Comparison of ENCODE assay signal across 12 cellular contexts in the genomic region with DNA sequence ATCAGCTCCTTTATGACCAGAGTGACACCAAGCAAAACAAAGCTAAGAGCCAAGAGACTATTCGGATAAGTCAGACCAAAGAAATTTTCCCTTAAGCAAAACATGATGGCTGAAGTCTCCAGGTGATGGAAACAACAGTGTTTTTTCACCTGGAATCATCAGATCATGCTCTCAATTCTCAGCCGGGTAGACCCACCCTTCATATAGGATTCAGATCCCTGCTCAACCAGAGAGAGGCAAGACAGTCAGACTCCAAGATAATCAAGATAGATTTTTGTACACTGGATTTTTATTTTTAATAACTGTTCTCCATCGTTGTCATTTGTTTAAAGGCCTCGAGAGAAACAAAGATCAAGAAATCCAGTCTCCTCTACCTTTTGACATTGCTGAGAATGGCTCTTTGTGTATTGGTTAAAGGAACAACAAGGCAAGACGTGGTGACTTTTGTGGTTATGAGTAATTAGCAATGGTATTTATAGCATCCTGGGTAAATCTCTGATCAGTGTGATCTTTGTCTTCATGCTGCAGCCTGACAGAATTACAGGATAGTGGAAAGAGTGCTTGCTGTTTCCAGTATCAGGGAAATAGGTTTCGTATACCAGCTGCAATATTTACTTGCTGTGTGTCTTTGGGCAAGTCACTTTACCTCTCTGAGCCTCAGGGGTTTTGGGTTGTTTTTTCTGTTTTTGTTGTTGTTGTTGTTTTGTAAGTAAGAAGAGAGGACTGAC. TPM values are rescaled to one million over a fixed set of nuclear protein-coding genes. Genes with fewer than 3 reads are reported as not detected.
A peak's percentile ranks its signal among the peaks of the same experiment; 100 is the strongest.
DNase-seq lines count a peak whose midpoint lies in the region; ATAC-seq, FAIRE-seq and TF ChIP-seq lines count a peak whose summit lies in the region.
"Had no signal": no experiment of that assay in that cellular context is flagged by ENCODE, and none has a peak within 500 bp of the region (broad histone marks: within the 10 kb centered on the region; RNA-seq: fewer than 3 reads in every experiment).

No MANE protein-coding gene starts in this region.

- H3K4me2 ChIP-seq in HepG2 (ENCODE audit: low read depth, low read length), result no peak overlapping the region

- intact Hi-C loops in HepG2 (cut with micrococcal nuclease; ENCODE audit: unreplicated experiment), result no loop called here
- intact Hi-C loops in right lobe of liver (cut with DNase I), result no loop called here
- intact Hi-C loops in ascending aorta (cut with DNase I), result no loop called here

- DNase-seq in HepG2 (ENCODE audit: low spot score) (peak; percentile 18), right lobe of liver (no peak), SK-MEL-5 (ENCODE audit: low read depth, low spot score) (peak; percentile 95), fibroblast of villous mesenchyme (ENCODE audit: low read depth) (peak; percentile 55), DMS53 treated with DMSO at 0.1 percent for 48 hours (lab: John Stamatoyannopoulos, UW; ENCODE audit: unreplicated experiment) (no peak), NAMALWA (ENCODE audit: low spot score) (no peak), ascending aorta (ENCODE audit: low spot score in 2 of 2) (no peak)
- DNase-seq: right cardiac atrium, T1000, testis had no signal

- no peak for TF ChIP-seq EP300 in HepG2 (IDR thresholded peaks at IDR 0.05; ENCODE audit: low read depth in 2 of 2, low read length in 2 of 2)
- no peak for TF ChIP-seq EP300 in HepG2 (CRISPR knock-in tag; IDR thresholded peaks at IDR 0.05; ENCODE audit: borderline replicate concordance)

- H3K4me1 ChIP-seq in HepG2 (ENCODE audit: insufficient read depth, low read length), result no peaks in the 10 kb centered on the region; the same call in 1 of the 2 replicates
- H3K4me1 ChIP-seq in right lobe of liver, result no peaks in the 10 kb centered on the region
- H3K4me1 ChIP-seq in ascending aorta, result no peaks in the 10 kb centered on the region
- H3K4me1 ChIP-seq: testis had no signal

- TF ChIP-seq CTCF in HepG2 (CRISPR knock-in tag; IDR thresholded peaks at IDR 0.05) (no peak), right lobe of liver (IDR thresholded peaks at IDR 0.05) (no peak), fibroblast of villous mesenchyme (IDR thresholded peaks at IDR 0.05; ENCODE audit: insufficient read depth, low read depth, low read length) (no peak), ascending aorta (IDR thresholded peaks at IDR 0.05) (no peak)

- FAIRE-seq in HepG2 (lab: Jason Lieb, UNC), result no peak
- FAIRE-seq: G401.6 had no signal

- TF ChIP-seq POLR2A in HepG2 (IDR thresholded peaks at IDR 0.05; ENCODE audit: insufficient read depth in 1 of 2, low read depth in 2 of 2, low read length in 2 of 2), result no peak
- TF ChIP-seq POLR2A in right lobe of liver (IDR thresholded peaks at IDR 0.05), result no peak

- H3K27me3 ChIP-seq in HepG2 (ENCODE audit: control insufficient read depth in 1 of 2, insufficient read depth in 2 of 2, low read length in 2 of 2) (peaks cover 0 to 31% of the 10 kb centered on the region in 2 experiments; a peak in 2 of 5 replicates), right lobe of liver (no peaks in the 10 kb centered on the region), ascending aorta (no peaks in the 10 kb centered on the region)
- H3K27me3 ChIP-seq: testis had no signal

- 5% methylated on average over 6 of the region's 6 CpGs for WGBS in HepG2 (ENCODE audit: low lambda C conversion rate)
- WGBS in right lobe of liver (ENCODE audit: insufficient coverage, low coverage, low lambda C conversion rate, missing lambda C conversion rate), result 43% methylated on average over 6 of the region's 6 CpGs

- CTCF ChIA-PET in HepG2 (lab: Yijun Ruan, JAX; ENCODE audit: low intra/inter-chr PET ratio, low total read pairs), result no interaction called here

- H3K9me3 ChIP-seq in HepG2 (ENCODE audit: low read length) (no peaks in the 10 kb centered on the region), right lobe of liver (no peaks in the 10 kb centered on the region), ascending aorta (no peaks in the 10 kb centered on the region)
- H3K9me3 ChIP-seq: testis had no signal

- TF ChIP-seq RAD21 in HepG2 (CRISPR knock-in tag; IDR thresholded peaks at IDR 0.05), result no peak

- no peak overlapping the region for H3K27ac ChIP-seq in HepG2 (ENCODE audit: extremely low read length, insufficient read depth, low read length)
- H3K27ac ChIP-seq in right lobe of liver, result no peak overlapping the region
- H3K27ac ChIP-seq in ascending aorta, result no peak overlapping the region
- H3K27ac ChIP-seq: testis had no signal

- no peak overlapping the region for H3K4me3 ChIP-seq in HepG2 (replicated peaks in 1 of 3; ENCODE audit: insufficient read depth in 1 of 3, low read depth in 2 of 3, low read length in 3 of 3)
- no peak overlapping the region for H3K4me3 ChIP-seq in right lobe of liver
- H3K4me3 ChIP-seq in fibroblast of villous mesenchyme (ENCODE audit: low read depth, low read length), result no peak overlapping the region
- H3K4me3 ChIP-seq in ascending aorta, result no peak overlapping the region
- H3K4me3 ChIP-seq: testis had no signal

- no TSS peak for BruUV-seq in HepG2 (replicated peaks; lab: Mats Ljungman, UMichigan)

- in situ Hi-C loops in HepG2 (cut with HindIII; ENCODE audit: extremely low pct_ligation_motif_present, low pct_unique_long_range_greater_than_20kb) (loop anchor here (25.0 kb wide), 1 partner anchor 1280 kb away; no protein-coding TSS in a partner anchor), SK-MEL-5 (cut with HindIII; ENCODE audit: low pct_unique_long_range_greater_than_20kb, low sequenced_read_pairs) (no loop called here)

- no peaks in the 10 kb centered on the region for H4K20me1 ChIP-seq in HepG2 (ENCODE audit: insufficient read depth, low read length)

- H3K79me2 ChIP-seq in HepG2 (ENCODE audit: insufficient read depth, low read length), result no peaks in the 10 kb centered on the region

- POLR2A ChIA-PET in HepG2 (lab: Yijun Ruan, JAX), result no interaction called here

- ATAC-seq in HepG2, result no peak
- no peak for ATAC-seq in right lobe of liver
- no peak for ATAC-seq in HG03097 (IDR thresholded peaks at IDR 0.05; ENCODE audit: low FRiP score, unreplicated experiment)

- H3K36me3 ChIP-seq in HepG2 (replicated peaks in 1 of 2; ENCODE audit: control insufficient read depth in 1 of 2, insufficient read depth in 2 of 2, low read length in 2 of 2), result no peaks in the 10 kb centered on the region
- no peaks in the 10 kb centered on the region for H3K36me3 ChIP-seq in right lobe of liver
- H3K36me3 ChIP-seq in ascending aorta, result no peaks in the 10 kb centered on the region

- no peak overlapping the region for H3K9ac ChIP-seq in HepG2 (ENCODE audit: insufficient read depth, low read depth, low read length)

- no peak overlapping the region for H2AFZ ChIP-seq in HepG2 (ENCODE audit: low read length)

TF ChIP-seq in HepG2, 621 proteins besides CTCF, POLR2A, EP300 and RAD21:
- no peak for TF ChIP-seq ZNF775 (CRISPR knock-in tag; IDR thresholded peaks at IDR 0.05; ENCODE audit: borderline replicate concordance)
- no peak for TF ChIP-seq CBFB (CRISPR knock-in tag; IDR thresholded peaks at IDR 0.05)
- TF ChIP-seq ZNF768 (CRISPR knock-in tag; IDR thresholded peaks at IDR 0.05), result peak; percentile 74; the same call in 1 of the 2 replicates

RNA-seq across cellular contexts. Expression of gene ID4, which starts 29.9 kb away (rescaled TPM):
- total RNA-seq in HepG2 (2016; rRNA removed; fragmentation: Illumina TruSeq; extraction: Trizol) (0.44 and 0.60 TPM in 2 replicates), right lobe of liver (1 to 10 TPM in 3 of 6 experiments, under 1 TPM in 3; 0.39 to 5.5 (median 1.3) TPM), fibroblast of villous mesenchyme (2.2 and 4.2 TPM in 2 replicates), ascending aorta (103 TPM)
- 0.44 and 0.71 TPM in 2 replicates for total RNA-seq in HepG2 (2016; cell fraction: cytosol; rRNA removed; fragmentation: Illumina TruSeq; extraction: Trizol; ENCODE audit: low read depth)
- total RNA-seq in HepG2 (2016; cell fraction: insoluble cytoplasmic fraction; rRNA removed; fragmentation: Illumina TruSeq; extraction: Trizol), result 0.45 and 0.65 TPM in 2 replicates
- total RNA-seq in HepG2 (2016; cell fraction: membrane; rRNA removed; fragmentation: Illumina TruSeq; extraction: Trizol), result 0.52 and 0.74 TPM in 2 replicates
- total RNA-seq in HepG2 (2016; cell fraction: nucleus; rRNA removed; fragmentation: Illumina TruSeq; extraction: Trizol), result 0.53 and 0.56 TPM in 2 replicates
- 0.05 and 0.20 TPM in 2 replicates for polyA plus RNA-seq in HepG2 (2011; rRNA removed)
- 0.05 and 0.09 TPM in 2 replicates for polyA plus RNA-seq in HepG2 (2011; cell fraction: cytosol; rRNA removed)
- 0.09 and 0.18 TPM in 2 replicates for polyA plus RNA-seq in HepG2 (2011; cell fraction: nucleus; rRNA removed)
- polyA plus RNA-seq in HepG2 (2012), result 0.12 and 0.30 TPM in 2 replicates
- polyA plus RNA-seq in HepG2 (2016; cell fraction: cytosol; fragmentation: Illumina TruSeq; extraction: Trizol; ENCODE audit: low read depth), result 0.76 and 1.0 TPM in 2 replicates
- 0.59 and 0.71 TPM in 2 replicates for polyA plus RNA-seq in HepG2 (2016; cell fraction: insoluble cytoplasmic fraction; fragmentation: Illumina TruSeq; extraction: Trizol; ENCODE audit: low read depth)
- polyA plus RNA-seq in HepG2 (2016; cell fraction: membrane; fragmentation: Illumina TruSeq; extraction: Trizol; ENCODE audit: low read depth), result 0.87 and 0.89 TPM in 2 replicates
- 1.1 and 1.2 TPM in 2 replicates for polyA plus RNA-seq in HepG2 (2016; cell fraction: nucleus; fragmentation: Illumina TruSeq; extraction: Trizol; ENCODE audit: insufficient read depth, low read depth)
- not detected in 2 replicates for polyA minus RNA-seq in HepG2 (2011; rRNA and poly(A)+ RNA removed; ENCODE audit: low replicate concordance)
- polyA minus RNA-seq in HepG2 (2011; cell fraction: cytosol; rRNA and poly(A)+ RNA removed), result not detected in 2 replicates
- polyA minus RNA-seq in HepG2 (2011; cell fraction: nucleus; rRNA and poly(A)+ RNA removed), result 0.50 and 1.9 TPM in 2 replicates
- total RNA-seq in SK-MEL-5 (2014; rRNA removed; shearing (Covaris generic)), result 30.9 and 31.9 TPM in 2 replicates
- 22.4 and 27.1 TPM in 2 replicates for polyA plus RNA-seq in SK-MEL-5 (2015; cell fraction: cytosol; rRNA removed)
- polyA plus RNA-seq in SK-MEL-5 (2015; cell fraction: nucleus; rRNA removed), result 33.1 and 38.2 TPM in 2 replicates

Comparison
In these comparisons a context has a peak if more than half of its experiments do, and no peak if none do; other contexts are left out.
1. DNase-seq: peak in HepG2 (single experiment), SK-MEL-5 (single experiment) and fibroblast of villous mesenchyme (single experiment); none in right lobe of liver (0 of 3), DMS53 treated with DMSO at 0.1 percent for 48 hours (single experiment), NAMALWA (single experiment) and ascending aorta (0 of 2).